10 cellular contexts compared by ENCODE assay signal in the genomic region with DNA sequence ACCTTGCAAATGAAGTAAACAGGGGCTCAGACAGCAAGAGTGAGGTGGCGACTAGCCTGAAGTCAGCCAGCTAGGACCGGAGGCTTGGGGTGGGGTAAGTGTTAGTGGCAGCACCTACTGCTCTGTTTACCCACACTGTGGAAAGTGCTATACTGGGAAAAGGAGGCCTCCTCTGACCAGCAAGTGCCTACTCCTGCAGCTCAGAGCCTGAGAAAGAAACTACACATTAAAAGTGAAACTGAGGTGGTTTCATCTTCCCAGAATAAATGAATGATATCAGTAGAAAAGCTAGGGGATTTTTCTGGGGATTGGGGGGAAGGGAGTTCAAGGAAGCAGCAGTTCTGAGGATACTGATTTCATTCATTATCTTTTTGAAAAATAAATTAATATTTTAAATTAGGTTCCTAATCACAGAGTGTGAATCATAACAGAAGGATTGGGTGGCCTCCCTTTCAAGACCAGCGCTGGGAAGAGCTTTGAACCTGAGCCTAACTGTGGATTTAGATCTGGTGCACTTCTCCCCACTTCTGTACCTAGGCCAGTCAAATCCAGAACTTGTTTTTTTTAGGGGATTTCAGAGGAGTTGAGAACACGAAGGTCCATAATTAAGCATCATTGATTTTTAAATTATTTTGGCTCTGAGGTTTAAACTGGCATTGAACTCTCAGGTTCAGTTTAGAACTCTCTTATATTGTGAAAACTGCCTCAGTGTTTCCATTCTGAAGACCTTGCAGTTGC.
DNase-seq lines count a peak whose midpoint lies in the region; ATAC-seq and TF ChIP-seq lines count a peak whose summit lies in the region.
"Had no signal": no experiment of that assay in that cellular context is flagged by ENCODE, and none has a peak within 500 bp of the region (broad histone marks: within the 10 kb centered on the region; RNA-seq: fewer than 3 reads in every experiment).

No MANE protein-coding gene starts in this region.

- DNase-seq in stimulated activated CD4-positive, alpha-beta T cell treated with anti-CD3 and anti-CD28 coated beads, Interleukin-1b, Interleukin-23, amount 100 ng/mL, for 48 hours, result peak; percentile 78
- DNase-seq in DMS53 (lab: John Stamatoyannopoulos, UW) (no peak), GM19240 (ENCODE audit: insufficient read length, low spot score) (no peak), NCI-H510A (lab: John Stamatoyannopoulos, UW) (no peak), HPDE6-E6E7 (ENCODE audit: extremely low spot score) (no peak)
- DNase-seq: effector memory CD4-positive, alpha-beta T cell; GF-D8 had no signal

- peak; percentile 83 for ATAC-seq in GM18907 (IDR thresholded peaks at IDR 0.05; ENCODE audit: unreplicated experiment)
- ATAC-seq in HG02623 (IDR thresholded peaks at IDR 0.05; ENCODE audit: unreplicated experiment), result peak; percentile 74

- TF ChIP-seq CTCF in OCI-LY3 (IDR thresholded peaks at IDR 0.05; ENCODE audit: low read depth, low read length), result no peak

- no peaks in the 10 kb centered on the region for H3K79me2 ChIP-seq in OCI-LY3 (ENCODE audit: low read length)

- no peaks in the 10 kb centered on the region for H3K36me3 ChIP-seq in OCI-LY3 (replicated peaks; ENCODE audit: low read depth, low read length)

- H3K27me3 ChIP-seq in OCI-LY3 (ENCODE audit: low read depth, low read length), result no peaks in the 10 kb centered on the region

- H3K9me3 ChIP-seq in OCI-LY3 (ENCODE audit: insufficient read depth, low read length), result no peaks in the 10 kb centered on the region

- H3K4me3 ChIP-seq in OCI-LY3 (ENCODE audit: low read length), result peak overlapping the region; percentile 31; the same call in 1 of the 2 replicates

- H3K4me1 ChIP-seq in OCI-LY3 (ENCODE audit: low read length), result peaks cover 29% of the 10 kb centered on the region

- H2AFZ ChIP-seq in OCI-LY3 (ENCODE audit: low read depth, low read length), result no peak overlapping the region

- H3K27ac ChIP-seq in OCI-LY3 (ENCODE audit: low read length), result peak overlapping the region; percentile 46

- H3K4me2 ChIP-seq in OCI-LY3 (ENCODE audit: low read length), result peak overlapping the region; percentile 61

- H3K9ac ChIP-seq in OCI-LY3 (ENCODE audit: low read length), result peak overlapping the region; percentile 4; the same call in 1 of the 2 replicates

- no peaks in the 10 kb centered on the region for H4K20me1 ChIP-seq in OCI-LY3 (ENCODE audit: insufficient read depth, low read length)
